In the genomic region with DNA sequence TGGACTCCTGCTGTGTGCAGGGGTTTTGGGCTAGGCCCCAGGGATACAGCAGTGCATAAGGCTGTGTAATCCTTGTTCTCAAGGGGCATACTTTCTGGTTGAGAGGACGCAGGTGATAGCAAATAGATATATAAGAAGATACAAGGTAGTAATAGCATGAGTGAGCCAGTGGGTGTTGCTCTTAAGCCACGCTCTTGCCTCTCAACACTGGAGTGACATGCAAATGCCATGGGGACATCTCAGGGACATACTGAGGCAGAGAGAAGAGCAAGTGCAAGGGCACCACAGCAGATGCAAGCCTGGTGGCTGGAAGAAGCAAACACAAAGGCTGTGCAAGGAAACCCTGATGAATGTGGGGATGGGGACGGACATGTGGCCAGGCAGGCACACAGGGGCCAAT, we compare ENCODE assay signal across 9 cellular contexts.
A peak's percentile ranks its signal among the peaks of the same experiment; 100 is the strongest.
DNase-seq lines count a peak whose midpoint lies in the region; ATAC-seq, FAIRE-seq and TF ChIP-seq lines count a peak whose summit lies in the region.
"Had no signal": no experiment of that assay in that cellular context is flagged by ENCODE, and none has a peak within 500 bp of the region (broad histone marks: within the 10 kb centered on the region; RNA-seq: fewer than 3 reads in every experiment).

No MANE protein-coding gene starts in this region.

- ATAC-seq in GM21825 (IDR thresholded peaks at IDR 0.05; ENCODE audit: unreplicated experiment) (peak; percentile 42), HG03565 (IDR thresholded peaks at IDR 0.05; ENCODE audit: unreplicated experiment) (no peak), HG03439 (IDR thresholded peaks at IDR 0.05; ENCODE audit: unreplicated experiment) (no peak)
- peak; percentile 72 for ATAC-seq in stimulated activated effector memory CD8-positive, alpha-beta T cell treated with anti-CD3 and anti-CD28 coated beads, Interleukin-12 subunit alpha, Interleukin-12 subunit beta, amount 100 ng/mL, for 72 hours

- H3K4me3 Mint-ChIP-seq in stimulated activated effector memory CD8-positive, alpha-beta T cell treated with anti-CD3 and anti-CD28 coated beads, Interleukin-12 subunit alpha, Interleukin-12 subunit beta, amount 100 ng/mL, for 72 hours, result peak overlapping the region; percentile 25

- no peaks in the 10 kb centered on the region for H3K36me3 Mint-ChIP-seq in stimulated activated effector memory CD8-positive, alpha-beta T cell treated with anti-CD3 and anti-CD28 coated beads, Interleukin-12 subunit alpha, Interleukin-12 subunit beta, amount 100 ng/mL, for 72 hours

- peak; percentile 49 for DNase-seq in GDM1 (lab: John Stamatoyannopoulos, UW)
- DNase-seq in NCI-H82 treated with DMSO at 0.1 percent for 48 hours (lab: John Stamatoyannopoulos, UW; ENCODE audit: unreplicated experiment), result peak; percentile 12
- peak in 1 of 2 donors; percentile 37 for DNase-seq in cardiac fibroblast (ENCODE audit: low read depth in 2 of 2)
- DNase-seq in stimulated activated effector memory CD8-positive, alpha-beta T cell treated with anti-CD3 and anti-CD28 coated beads, Interleukin-12 subunit alpha, Interleukin-12 subunit beta, amount 100 ng/mL, for 72 hours (ENCODE audit: low spot score in 2 of 2), result no peak
- no peak for DNase-seq in RCC 7860 (ENCODE audit: low spot score)

- peaks cover 3% of the 10 kb centered on the region for H3K9me3 Mint-ChIP-seq in stimulated activated effector memory CD8-positive, alpha-beta T cell treated with anti-CD3 and anti-CD28 coated beads, Interleukin-12 subunit alpha, Interleukin-12 subunit beta, amount 100 ng/mL, for 72 hours

- no peak overlapping the region for H3K4me3 ChIP-seq in cardiac fibroblast (replicated peaks in 1 of 2; ENCODE audit: low read depth in 2 of 2, low read length in 2 of 2)
- H3K4me3 ChIP-seq: lung had no signal

- H3K27ac Mint-ChIP-seq in stimulated activated effector memory CD8-positive, alpha-beta T cell treated with anti-CD3 and anti-CD28 coated beads, Interleukin-12 subunit alpha, Interleukin-12 subunit beta, amount 100 ng/mL, for 72 hours, result peak overlapping the region; percentile 6

- H3K4me1 Mint-ChIP-seq in stimulated activated effector memory CD8-positive, alpha-beta T cell treated with anti-CD3 and anti-CD28 coated beads, Interleukin-12 subunit alpha, Interleukin-12 subunit beta, amount 100 ng/mL, for 72 hours, result peaks cover 79% of the 10 kb centered on the region

- TF ChIP-seq CTCF in cardiac fibroblast (IDR thresholded peaks at IDR 0.05; ENCODE audit: low read depth, low read length), result peak; percentile 41

- FAIRE-seq in RCC 7860 (lab: Jason Lieb, UNC), result no peak

Comparison
In these comparisons a context has a peak if more than half of its experiments do, and no peak if none do; other contexts are left out.
1. DNase-seq: peak in GDM1 (single experiment) and NCI-H82 treated with DMSO at 0.1 percent for 48 hours (single experiment); none in stimulated activated effector memory CD8-positive, alpha-beta T cell treated with anti-CD3 and anti-CD28 coated beads, Interleukin-12 subunit alpha, Interleukin-12 subunit beta, amount 100 ng/mL, for 72 hours (0 of 2) and RCC 7860 (single experiment).
2. ATAC-seq: peak in GM21825 (single experiment) and stimulated activated effector memory CD8-positive, alpha-beta T cell treated with anti-CD3 and anti-CD28 coated beads, Interleukin-12 subunit alpha, Interleukin-12 subunit beta, amount 100 ng/mL, for 72 hours (single experiment); none in HG03565 (single experiment) and HG03439 (single experiment).